ENCODE assay signal across 10 cellular contexts in genomic region chr5:123421773-123422172, GRCh38. TPM values are rescaled to one million over a fixed set of nuclear protein-coding genes. Genes with fewer than 3 reads are reported as not detected.
DNase-seq lines count a peak whose midpoint lies in the region; ATAC-seq and TF ChIP-seq lines count a peak whose summit lies in the region.
"Had no signal": no experiment of that assay in that cellular context is flagged by ENCODE, and none has a peak within 500 bp of the region (broad histone marks: within the 10 kb centered on the region; RNA-seq: fewer than 3 reads in every experiment).

No MANE protein-coding gene starts in this region.

- H3K4me1 ChIP-seq in left ventricle myocardium inferior = peaks cover 37% of the 10 kb centered on the region
- H3K4me1 ChIP-seq in colonic mucosa = no peaks in the 10 kb centered on the region
- H3K4me1 ChIP-seq in mucosa of stomach (ENCODE audit: control insufficient read depth, insufficient read depth, low read length) = peaks cover 6% of the 10 kb centered on the region

- intact Hi-C loops in left ventricle myocardium inferior (cut with micrococcal nuclease) = loop anchor here (5.0 kb wide), 2 partner anchors 91 to 191 kb away; partner anchors contain the start of gene CSNK1G3
- intact Hi-C loops in left cardiac atrium (cut with DNase I) = loop anchor here (2.0 to 10.0 kb wide), 3 partner anchors 91 to 187 kb away; partner anchors contain the start of gene CSNK1G3 (in 1 of the 2)
- intact Hi-C loops in colonic mucosa (cut with DNase I) = loop anchor here (5.0 to 10.0 kb wide), 2 partner anchors 91 to 183 kb away; partner anchors contain the start of gene CSNK1G3

- no peak for DNase-seq in left ventricle myocardium inferior
- no peak for DNase-seq in left cardiac atrium
- DNase-seq in colonic mucosa = no peak
- DNase-seq in GM13976 (ENCODE audit: low spot score) = no peak
- DNase-seq in OCI-M1 (lab: John Stamatoyannopoulos, UW) = no peak
- no peak for DNase-seq in NCI-H510A (lab: John Stamatoyannopoulos, UW)
- DNase-seq: activated T-cell treated with anti-CD3 and anti-CD28 coated beads, Interleukin-2, amount 50 U/mL, for 24 hours; glutamatergic neuron had no signal

- TF ChIP-seq CTCF in left ventricle myocardium inferior (IDR thresholded peaks at IDR 0.05; ENCODE audit: borderline replicate concordance) = no peak
- TF ChIP-seq CTCF in colonic mucosa (IDR thresholded peaks at IDR 0.05) = no peak
- TF ChIP-seq CTCF in GM13976 (IDR thresholded peaks at IDR 0.05; ENCODE audit: borderline replicate concordance, control extremely low read depth, extremely low read depth, insufficient read depth, missing control alignments) = no peak

- H3K36me3 ChIP-seq in left ventricle myocardium inferior = peaks cover 22% of the 10 kb centered on the region
- no peaks in the 10 kb centered on the region for H3K36me3 ChIP-seq in colonic mucosa
- H3K36me3 ChIP-seq in mucosa of stomach (ENCODE audit: control insufficient read depth, insufficient read depth, low read length) = no peaks in the 10 kb centered on the region

- H3K4me3 ChIP-seq in left ventricle myocardium inferior = peak overlapping the region; percentile 98
- peak overlapping the region; percentile 73 for H3K4me3 ChIP-seq in colonic mucosa
- peak overlapping the region; percentile 53 for H3K4me3 ChIP-seq in mucosa of stomach (ENCODE audit: low read length)

- ATAC-seq in left cardiac atrium (no peak), GM18502 (IDR thresholded peaks at IDR 0.05; ENCODE audit: poor library complexity, unreplicated experiment) (no peak)

- in situ Hi-C loops in GM13976 (cut with MboI; ENCODE audit: low sequenced_read_pairs, unreplicated experiment) = loop anchor here (25.0 kb wide), 1 partner anchor 191 kb away; no protein-coding TSS in a partner anchor

- H3K27me3 ChIP-seq in left ventricle myocardium inferior (ENCODE audit: low read depth) (no peaks in the 10 kb centered on the region), colonic mucosa (no peaks in the 10 kb centered on the region), mucosa of stomach (ENCODE audit: control insufficient read depth, insufficient read depth, low read length) (no peaks in the 10 kb centered on the region)

- no peaks in the 10 kb centered on the region for H3K9me3 ChIP-seq in left ventricle myocardium inferior (replicated peaks)
- H3K9me3 ChIP-seq in colonic mucosa = no peaks in the 10 kb centered on the region
- H3K9me3 ChIP-seq in mucosa of stomach (ENCODE audit: control insufficient read depth, low read length) = no peaks in the 10 kb centered on the region

- H3K27ac ChIP-seq in left ventricle myocardium inferior (replicated peaks) (no peak overlapping the region), colonic mucosa (no peak overlapping the region)

- H3K9ac ChIP-seq in colonic mucosa (ENCODE audit: low read depth in 2 of 2, low read length in 2 of 2) (peak overlapping the region; percentile 89 to 94), mucosa of stomach (ENCODE audit: low read length) (peak overlapping the region; percentile 81)

RNA-seq across cellular contexts. Expression of gene CEP120, which starts 1.4 kb away (rescaled TPM):
- total RNA-seq in left ventricle myocardium inferior = 11.8 TPM
- total RNA-seq in left cardiac atrium = 10 to 100 TPM; 10.3 to 13.1 TPM
- 10 to 100 TPM; 11.7 to 18.2 TPM for total RNA-seq in colonic mucosa
